Comparison of ENCODE assay signal across 26 cellular contexts in genomic region chr2:141863964-141864363, GRCh38.
"Had no signal": no experiment of that assay in that cellular context is flagged by ENCODE, and none has a peak within 500 bp of the region (broad histone marks: within the 10 kb centered on the region; RNA-seq: fewer than 3 reads in every experiment).

No MANE protein-coding gene starts in this region.

- H3K4me1 ChIP-seq: esophagus squamous epithelium, gastrocnemius medialis, heart right ventricle, left lung, lower lobe of right lung had no signal

- DNase-seq: dermis blood vessel endothelial cell; dorsolateral prefrontal cortex; effector CD4-positive, alpha-beta T cell; effector memory CD4-positive, alpha-beta T cell; erythroblast; esophagus squamous epithelium; foreskin fibroblast; foreskin melanocyte; gastrocnemius medialis; glutamatergic neuron; head of caudate nucleus; heart right ventricle; hippocampal formation; left cardiac atrium; left ventricle myocardium superior; lower lobe of right lung; mesenchymal stem cell; mucosa of descending colon; naive B cell; naive thymus-derived CD8-positive, alpha-beta T cell had no signal

- H3K36me3 ChIP-seq: esophagus squamous epithelium, gastrocnemius medialis, heart right ventricle, left lung, lower lobe of right lung had no signal

- H3K4me3 ChIP-seq: coronary artery, dorsolateral prefrontal cortex, esophagus squamous epithelium, gastrocnemius medialis, heart right ventricle, left lung, lower lobe of right lung, mucosa of descending colon had no signal

- H3K27ac ChIP-seq: coronary artery, dorsolateral prefrontal cortex, epithelial cell of prostate, esophagus squamous epithelium, gastrocnemius medialis, heart right ventricle, left lung, lower lobe of right lung had no signal

- FAIRE-seq: islet of Langerhans, keratinocyte had no signal

- H3K9me3 ChIP-seq: esophagus squamous epithelium, gastrocnemius medialis, heart right ventricle, left lung, lower lobe of right lung, mucosa of descending colon had no signal

- H3K27me3 ChIP-seq: dorsolateral prefrontal cortex, esophagus squamous epithelium, gastrocnemius medialis, heart right ventricle, left lung had no signal

- ATAC-seq: esophagus mucosa; gastrocnemius medialis; heart right ventricle; left cardiac atrium; left lung; left ventricle myocardium superior; lower lobe of right lung; mucosa of descending colon; naive thymus-derived CD8-positive, alpha-beta T cell had no signal
